ENCODE assay signal across 1 cellular context in the genomic region with DNA sequence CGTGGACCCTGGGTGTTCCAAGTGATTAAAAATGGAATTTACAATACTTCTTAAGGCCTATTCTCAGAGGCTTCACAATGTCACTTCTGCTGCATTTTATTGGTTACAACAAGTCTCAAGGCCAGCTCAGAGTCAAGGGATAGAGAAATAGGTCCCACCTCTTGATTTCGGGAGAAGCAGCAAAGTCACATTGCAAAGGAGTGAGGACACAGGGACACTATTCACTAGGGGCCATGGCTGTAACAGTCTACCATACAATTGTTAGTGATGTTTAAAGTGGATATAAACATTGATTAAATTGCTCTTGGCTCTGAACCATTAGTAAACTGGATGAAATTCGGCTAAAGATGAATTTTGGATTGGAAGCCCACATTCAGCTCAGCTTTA.
TF ChIP-seq lines count a peak whose summit lies in the region.

No MANE protein-coding gene starts in this region.

TF ChIP-seq in IMR-90, 13 proteins besides CTCF, POLR2A, EP300 and RAD21:
- TF ChIP-seq FOS (IDR thresholded peaks at IDR 0.05; ENCODE audit: low read depth, low read length): no peak
- TF ChIP-seq MAZ (IDR thresholded peaks at IDR 0.05; ENCODE audit: borderline replicate concordance, low read depth, low read length): no peak
- TF ChIP-seq RFX5 (IDR thresholded peaks at IDR 0.05; ENCODE audit: low read depth, low read length): no peak
- TF ChIP-seq CHD1 (IDR thresholded peaks at IDR 0.05; ENCODE audit: low read depth, low read length): no peak
- no peak for TF ChIP-seq RCOR1 (IDR thresholded peaks at IDR 0.05; ENCODE audit: insufficient replicate concordance, low read length)
- no peak for TF ChIP-seq MAFK (IDR thresholded peaks at IDR 0.05; ENCODE audit: low read depth, low read length)
- TF ChIP-seq CEBPB (IDR thresholded peaks at IDR 0.05; ENCODE audit: low read depth, low read length): no peak
- no peak for TF ChIP-seq MXI1 (IDR thresholded peaks at IDR 0.05; ENCODE audit: borderline replicate concordance, low read depth, low read length)
- TF ChIP-seq, protein P1, sequence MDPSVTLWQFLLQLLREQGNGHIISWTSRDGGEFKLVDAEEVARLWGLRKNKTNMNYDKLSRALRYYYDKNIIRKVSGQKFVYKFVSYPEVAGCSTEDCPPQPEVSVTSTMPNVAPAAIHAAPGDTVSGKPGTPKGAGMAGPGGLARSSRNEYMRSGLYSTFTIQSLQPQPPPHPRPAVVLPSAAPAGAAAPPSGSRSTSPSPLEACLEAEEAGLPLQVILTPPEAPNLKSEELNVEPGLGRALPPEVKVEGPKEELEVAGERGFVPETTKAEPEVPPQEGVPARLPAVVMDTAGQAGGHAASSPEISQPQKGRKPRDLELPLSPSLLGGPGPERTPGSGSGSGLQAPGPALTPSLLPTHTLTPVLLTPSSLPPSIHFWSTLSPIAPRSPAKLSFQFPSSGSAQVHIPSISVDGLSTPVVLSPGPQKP (IDR thresholded peaks at IDR 0.05; ENCODE audit: borderline replicate concordance, low read depth, low read length): no peak
- TF ChIP-seq, protein P2, sequence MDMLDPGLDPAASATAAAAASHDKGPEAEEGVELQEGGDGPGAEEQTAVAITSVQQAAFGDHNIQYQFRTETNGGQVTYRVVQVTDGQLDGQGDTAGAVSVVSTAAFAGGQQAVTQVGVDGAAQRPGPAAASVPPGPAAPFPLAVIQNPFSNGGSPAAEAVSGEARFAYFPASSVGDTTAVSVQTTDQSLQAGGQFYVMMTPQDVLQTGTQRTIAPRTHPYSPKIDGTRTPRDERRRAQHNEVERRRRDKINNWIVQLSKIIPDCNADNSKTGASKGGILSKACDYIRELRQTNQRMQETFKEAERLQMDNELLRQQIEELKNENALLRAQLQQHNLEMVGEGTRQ (IDR thresholded peaks at IDR 0.05; ENCODE audit: low read depth, low read length): no peak
- TF ChIP-seq BHLHE40 (IDR thresholded peaks at IDR 0.05; ENCODE audit: low read depth, low read length): no peak
- TF ChIP-seq NFE2L2 (IDR thresholded peaks at IDR 0.05; ENCODE audit: low read depth, low read length): no peak
- TF ChIP-seq SMC3 (IDR thresholded peaks at IDR 0.05; ENCODE audit: low read depth, low read length): no peak
TF ChIP-seq in IMR-90: peak in this region for 0.
